In the genomic region with DNA sequence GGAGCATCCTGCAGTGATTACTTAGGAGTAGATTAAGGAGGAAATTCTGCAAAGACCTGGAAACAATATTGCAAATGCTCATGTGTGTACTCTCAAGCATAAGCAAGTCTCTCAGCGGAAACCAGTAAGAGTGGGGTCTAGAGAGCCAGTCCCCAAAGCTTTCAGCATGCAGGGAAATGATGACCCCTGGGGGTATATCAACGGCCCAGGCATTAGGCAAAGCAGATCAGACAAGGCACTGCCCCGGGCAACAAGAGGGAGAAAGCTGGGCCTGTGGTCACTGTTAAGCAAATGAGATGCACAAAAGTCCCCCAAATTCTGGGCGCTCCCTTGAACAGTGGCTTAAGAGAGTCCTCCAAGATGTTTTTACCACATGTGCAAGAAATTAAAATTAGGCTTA, we compare ENCODE assay signal across 16 cellular contexts.
"Had no signal": no experiment of that assay in that cellular context is flagged by ENCODE, and none has a peak within 500 bp of the region (broad histone marks: within the 10 kb centered on the region; RNA-seq: fewer than 3 reads in every experiment).

No MANE protein-coding gene starts in this region.

- H3K4me2 ChIP-seq: smooth muscle cell had no signal

- H3K36me3 ChIP-seq: esophagus squamous epithelium, gastroesophageal sphincter, ovary had no signal

- H3K27me3 ChIP-seq: esophagus squamous epithelium, gastroesophageal sphincter, ovary had no signal

- DNase-seq: cortex of kidney; effector memory CD8-positive, alpha-beta T cell; esophagus squamous epithelium; foreskin fibroblast; glutamatergic neuron; kidney glomerular epithelial cell; mammary epithelial cell; natural killer cell; nucleus accumbens; ovary; right cardiac atrium; stimulated activated CD4-positive, alpha-beta T cell treated with anti-CD3 and anti-CD28 coated beads, Interleukin-2, amount 100 ng/mL, for 48 hours; stimulated activated naive CD4-positive, alpha-beta T cell treated with Interleukin-2 at 50 U/mL for 16 hours; trophoblast cell had no signal

- ATAC-seq: effector memory CD8-positive, alpha-beta T cell; gastroesophageal sphincter; natural killer cell; right cardiac atrium had no signal

- H3K4me3 ChIP-seq: esophagus squamous epithelium, gastroesophageal sphincter, ovary, smooth muscle cell had no signal

- H3K9me3 ChIP-seq: esophagus squamous epithelium, gastroesophageal sphincter, ovary had no signal

- H3K27ac ChIP-seq: esophagus squamous epithelium, gastroesophageal sphincter, ovary had no signal
